22 cellular contexts compared by ENCODE assay signal in genomic region chr4:46793036-46793435, GRCh38.
DNase-seq lines count a peak whose midpoint lies in the region; ATAC-seq, FAIRE-seq and TF ChIP-seq lines count a peak whose summit lies in the region.
"Had no signal": no experiment of that assay in that cellular context is flagged by ENCODE, and none has a peak within 500 bp of the region (broad histone marks: within the 10 kb centered on the region; RNA-seq: fewer than 3 reads in every experiment).

No MANE protein-coding gene starts in this region.

- no peak for TF ChIP-seq CTCF in Caco-2 (IDR thresholded peaks at IDR 0.05; ENCODE audit: insufficient read depth in 1 of 2, low read depth in 1 of 2, low read length in 1 of 2, severe bottlenecking in 1 of 2, unreplicated experiment in 1 of 2)
- no peak for TF ChIP-seq CTCF in hepatocyte (IDR thresholded peaks at IDR 0.05; ENCODE audit: poor library complexity)
- TF ChIP-seq CTCF in left lung (IDR thresholded peaks at IDR 0.05), result no peak

- BruUV-seq in Caco-2 (replicated peaks; lab: Mats Ljungman, UMichigan), result no TSS peak

- peak overlapping the region; percentile 33 for H3K4me2 ChIP-seq in hepatocyte
- H3K4me2 ChIP-seq: BLaER1 treated with 17β-estradiol and CSF1 and Interleukin-3, amounts not matched to agents 10 nM and 100 nM; GM23338 had no signal

- H4K20me1 ChIP-seq in hepatocyte (ENCODE audit: insufficient read depth, poor library complexity, severe bottlenecking), result no peaks in the 10 kb centered on the region
- H4K20me1 ChIP-seq: BLaER1 treated with 17β-estradiol and CSF1 and Interleukin-3, amounts not matched to agents 10 nM and 100 nM had no signal

- DNase-seq in Caco-2 (peak; percentile 93 to 96), M059J (ENCODE audit: low read depth) (peak; percentile 18), hepatocyte (ENCODE audit: low spot score) (peak; percentile 24), urothelium cell line (ENCODE audit: low spot score) (peak; percentile 25), left lung (no peak)
- no peak for DNase-seq in activated T-cell treated with anti-CD3 and anti-CD28 coated beads, Interleukin-2, amount 50 U/mL, for 1 hour
- DNase-seq in activated effector memory CD4-positive, alpha-beta T cell treated with Interleukin-2 at 50 U/mL for 16 hours, result no peak
- DNase-seq: 8988T; CD8-positive, alpha-beta T cell; DMS 273 treated with DMSO at 0.1 percent for 48 hours; DMS53; DND-41; EL; HCEC 1CT; IMR-90 had no signal

- peaks cover 24% of the 10 kb centered on the region for H3K9me3 Mint-ChIP-seq in Caco-2 (ENCODE audit: unreplicated experiment)

- peaks cover 12% of the 10 kb centered on the region for H3K36me3 Mint-ChIP-seq in Caco-2 (ENCODE audit: insufficient read depth, unreplicated experiment)
- H3K36me3 Mint-ChIP-seq: CD8-positive, alpha-beta T cell had no signal

- H3K9me2 ChIP-seq in hepatocyte (replicated peaks; ENCODE audit: insufficient read depth), result no peaks in the 10 kb centered on the region

- H3K9me3 ChIP-seq in Caco-2, result peaks cover 32% of the 10 kb centered on the region
- H3K9me3 ChIP-seq in hepatocyte (ENCODE audit: low read depth), result no peaks in the 10 kb centered on the region
- H3K9me3 ChIP-seq in left lung, result peaks cover 0 to 13% of the 10 kb centered on the region in 2 donors

- H3K27me3 Mint-ChIP-seq in Caco-2 (ENCODE audit: insufficient read depth, unreplicated experiment), result no peaks in the 10 kb centered on the region
- H3K27me3 Mint-ChIP-seq: B cell had no signal

- CTCF ChIA-PET in Caco-2 (lab: Charles Lee), result no interaction called here

- ATAC-seq in left lung, result no peak
- ATAC-seq: CD8-positive, alpha-beta T cell; GM23338; K562 had no signal

- H3K27ac Mint-ChIP-seq in Caco-2 (ENCODE audit: unreplicated experiment), result peak overlapping the region; percentile 74
- H3K27ac Mint-ChIP-seq: B cell; CD8-positive, alpha-beta T cell; GM23338 had no signal

- POLR2A ChIA-PET in Caco-2 (lab: Charles Lee), result no interaction called here

- H2AFZ ChIP-seq in hepatocyte, result no peak overlapping the region
- H2AFZ ChIP-seq: GM23338 had no signal

- WGBS in hepatocyte (ENCODE audit: low lambda C conversion rate, missing lambda C conversion rate), result 36% methylated on average over 6 of the region's 6 CpGs

- peaks cover 23% of the 10 kb centered on the region for H3K4me1 Mint-ChIP-seq in Caco-2 (ENCODE audit: low read depth, unreplicated experiment)
- H3K4me1 Mint-ChIP-seq: B cell, GM23338 had no signal

- H3K4me1 ChIP-seq in Caco-2, result peaks cover 26% of the 10 kb centered on the region
- H3K4me1 ChIP-seq in hepatocyte (ENCODE audit: insufficient read depth), result peaks cover 5% of the 10 kb centered on the region
- no peaks in the 10 kb centered on the region for H3K4me1 ChIP-seq in left lung
- H3K4me1 ChIP-seq: BLaER1 treated with 17β-estradiol and CSF1 and Interleukin-3, amounts not matched to agents 10 nM and 100 nM had no signal

- H3K27ac ChIP-seq in hepatocyte, result peak overlapping the region; percentile 56
- H3K27ac ChIP-seq in left lung, result no peak overlapping the region
- H3K27ac ChIP-seq: BLaER1 treated with 17β-estradiol and CSF1 and Interleukin-3, amounts not matched to agents 10 nM and 100 nM had no signal

- H3K79me2 ChIP-seq in hepatocyte, result no peaks in the 10 kb centered on the region

- no peak for FAIRE-seq in urothelium cell line (lab: Jason Lieb, UNC)
- FAIRE-seq: G401.6, GM12892, H54, K562 had no signal

- H3K4me3 ChIP-seq in Caco-2 (ENCODE audit: low read depth, low read length) (no peak overlapping the region), hepatocyte (no peak overlapping the region), left lung (no peak overlapping the region)
- H3K4me3 ChIP-seq: BLaER1 treated with 17β-estradiol and CSF1 and Interleukin-3, amounts not matched to agents 10 nM and 100 nM; GM23338; K562 had no signal

- no peaks in the 10 kb centered on the region for H3K36me3 ChIP-seq in Caco-2 (ENCODE audit: control insufficient read depth, insufficient read depth, low read length)
- no peaks in the 10 kb centered on the region for H3K36me3 ChIP-seq in hepatocyte (replicated peaks; ENCODE audit: insufficient read depth, low read depth)
- H3K36me3 ChIP-seq in left lung, result no peaks in the 10 kb centered on the region
- H3K36me3 ChIP-seq: BLaER1 treated with 17β-estradiol and CSF1 and Interleukin-3, amounts not matched to agents 10 nM and 100 nM had no signal

- H3K4me3 Mint-ChIP-seq in Caco-2 (ENCODE audit: unreplicated experiment), result peak overlapping the region; percentile 36
- H3K4me3 Mint-ChIP-seq: B cell; CD8-positive, alpha-beta T cell; GM23338 had no signal

- H3K27me3 ChIP-seq in Caco-2 (replicated peaks; ENCODE audit: control insufficient read depth, insufficient read depth, low read length) (no peaks in the 10 kb centered on the region), hepatocyte (no peaks in the 10 kb centered on the region), left lung (no peaks in the 10 kb centered on the region)
- H3K27me3 ChIP-seq: BLaER1 treated with 17β-estradiol and CSF1 and Interleukin-3, amounts not matched to agents 10 nM and 100 nM had no signal

- intact Hi-C loops in Caco-2 (cut with micrococcal nuclease; ENCODE audit: unreplicated experiment) (loop anchor here (1.0 to 5.0 kb wide), 10 partner anchors 20 to 629 kb away; no protein-coding TSS in a partner anchor), left lung (cut with DNase I) (no loop called here)

Comparison
In these comparisons a context has a peak if more than half of its experiments do, and no peak if none do; other contexts are left out.
1. DNase-seq: peak in Caco-2 (2 of 2), M059J (single experiment), hepatocyte (single experiment) and urothelium cell line (single experiment); none in left lung (0 of 2), activated T-cell treated with anti-CD3 and anti-CD28 coated beads, Interleukin-2, amount 50 U/mL, for 1 hour (single experiment) and activated effector memory CD4-positive, alpha-beta T cell treated with Interleukin-2 at 50 U/mL for 16 hours (single experiment).